ENCODE assay signal across 1 cellular context in the genomic region with DNA sequence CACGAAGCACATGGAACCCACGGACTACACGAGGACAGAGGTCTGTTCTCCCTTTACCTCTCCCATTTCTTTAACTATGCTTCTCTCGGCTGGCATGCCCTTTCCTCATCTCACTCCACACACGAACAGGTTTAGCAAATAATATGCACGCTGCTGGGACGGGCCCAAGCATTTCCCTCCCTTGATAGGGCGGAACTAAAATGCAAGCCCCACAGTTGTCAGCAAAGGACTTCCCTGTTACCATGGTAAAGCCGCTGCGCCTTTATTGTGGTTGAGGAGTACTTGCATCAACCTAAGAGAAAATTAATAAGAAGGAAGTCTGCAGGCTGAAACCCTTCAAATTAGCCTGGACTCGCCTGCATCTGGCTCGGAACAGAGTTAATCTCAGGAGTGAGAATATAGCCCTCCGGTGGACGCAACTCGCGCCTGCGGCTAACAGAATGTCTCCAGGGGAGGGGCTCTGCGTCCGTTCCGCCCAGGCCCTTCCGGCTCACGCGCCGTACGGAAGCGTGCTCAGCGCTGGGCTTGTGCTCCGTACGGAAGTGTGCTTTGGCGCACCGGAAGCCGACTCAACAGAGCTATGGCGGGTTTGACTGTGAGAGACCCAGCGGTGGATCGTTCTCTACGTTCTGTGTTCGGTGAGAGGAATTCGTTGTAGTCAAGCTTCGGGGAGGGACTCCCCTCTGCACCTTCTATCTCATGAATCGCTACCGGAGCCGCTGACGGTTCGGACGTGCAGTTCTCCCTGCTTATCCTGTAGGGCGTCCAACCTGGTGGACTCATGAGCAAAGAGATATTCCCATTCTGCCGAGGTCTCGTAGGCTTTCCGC.
TF ChIP-seq lines count a peak whose summit lies in the region.

A gene with protein sequence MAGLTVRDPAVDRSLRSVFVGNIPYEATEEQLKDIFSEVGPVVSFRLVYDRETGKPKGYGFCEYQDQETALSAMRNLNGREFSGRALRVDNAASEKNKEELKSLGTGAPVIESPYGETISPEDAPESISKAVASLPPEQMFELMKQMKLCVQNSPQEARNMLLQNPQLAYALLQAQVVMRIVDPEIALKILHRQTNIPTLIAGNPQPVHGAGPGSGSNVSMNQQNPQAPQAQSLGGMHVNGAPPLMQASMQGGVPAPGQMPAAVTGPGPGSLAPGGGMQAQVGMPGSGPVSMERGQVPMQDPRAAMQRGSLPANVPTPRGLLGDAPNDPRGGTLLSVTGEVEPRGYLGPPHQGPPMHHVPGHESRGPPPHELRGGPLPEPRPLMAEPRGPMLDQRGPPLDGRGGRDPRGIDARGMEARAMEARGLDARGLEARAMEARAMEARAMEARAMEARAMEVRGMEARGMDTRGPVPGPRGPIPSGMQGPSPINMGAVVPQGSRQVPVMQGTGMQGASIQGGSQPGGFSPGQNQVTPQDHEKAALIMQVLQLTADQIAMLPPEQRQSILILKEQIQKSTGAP (plus strand): TSS at position 555 of the 830 bp plus-strand sequence. CDS start 26 bp downstream, at position 581.

TF ChIP-seq in HepG2, 621 proteins besides CTCF, POLR2A, EP300 and RAD21 (continued from another document and continues in another):
- TF ChIP-seq SOX6 (IDR thresholded peaks at IDR 0.05): no peak
- no peak for TF ChIP-seq SOX6 (CRISPR knock-in tag; IDR thresholded peaks at IDR 0.05)
- TF ChIP-seq, protein P1, sequence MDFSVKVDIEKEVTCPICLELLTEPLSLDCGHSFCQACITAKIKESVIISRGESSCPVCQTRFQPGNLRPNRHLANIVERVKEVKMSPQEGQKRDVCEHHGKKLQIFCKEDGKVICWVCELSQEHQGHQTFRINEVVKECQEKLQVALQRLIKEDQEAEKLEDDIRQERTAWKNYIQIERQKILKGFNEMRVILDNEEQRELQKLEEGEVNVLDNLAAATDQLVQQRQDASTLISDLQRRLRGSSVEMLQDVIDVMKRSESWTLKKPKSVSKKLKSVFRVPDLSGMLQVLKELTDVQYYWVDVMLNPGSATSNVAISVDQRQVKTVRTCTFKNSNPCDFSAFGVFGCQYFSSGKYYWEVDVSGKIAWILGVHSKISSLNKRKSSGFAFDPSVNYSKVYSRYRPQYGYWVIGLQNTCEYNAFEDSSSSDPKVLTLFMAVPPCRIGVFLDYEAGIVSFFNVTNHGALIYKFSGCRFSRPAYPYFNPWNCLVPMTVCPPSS (IDR thresholded peaks at IDR 0.05): no peak
- TF ChIP-seq KDM5B (CRISPR knock-in tag; IDR thresholded peaks at IDR 0.05; ENCODE audit: borderline replicate concordance): no peak
- no peak for TF ChIP-seq ZIK1 (CRISPR knock-in tag; IDR thresholded peaks at IDR 0.05; ENCODE audit: borderline replicate concordance, low read depth)
- no peak for TF ChIP-seq AKAP8 (CRISPR knock-in tag; IDR thresholded peaks at IDR 0.05)
- no peak for TF ChIP-seq ZC3H13 (CRISPR knock-in tag; IDR thresholded peaks at IDR 0.05)
- TF ChIP-seq TOPORS (CRISPR knock-in tag; IDR thresholded peaks at IDR 0.05): no peak
- TF ChIP-seq, protein P2, sequence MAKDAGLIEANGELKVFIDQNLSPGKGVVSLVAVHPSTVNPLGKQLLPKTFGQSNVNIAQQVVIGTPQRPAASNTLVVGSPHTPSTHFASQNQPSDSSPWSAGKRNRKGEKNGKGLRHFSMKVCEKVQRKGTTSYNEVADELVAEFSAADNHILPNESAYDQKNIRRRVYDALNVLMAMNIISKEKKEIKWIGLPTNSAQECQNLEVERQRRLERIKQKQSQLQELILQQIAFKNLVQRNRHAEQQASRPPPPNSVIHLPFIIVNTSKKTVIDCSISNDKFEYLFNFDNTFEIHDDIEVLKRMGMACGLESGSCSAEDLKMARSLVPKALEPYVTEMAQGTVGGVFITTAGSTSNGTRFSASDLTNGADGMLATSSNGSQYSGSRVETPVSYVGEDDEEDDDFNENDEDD (CRISPR knock-in tag; IDR thresholded peaks at IDR 0.05; ENCODE audit: borderline replicate concordance): peak; percentile 38; the same call in 1 of the 2 replicates
- no peak for TF ChIP-seq SMARCE1 (IDR thresholded peaks at IDR 0.05; ENCODE audit: borderline replicate concordance)
- TF ChIP-seq ZSCAN9 (CRISPR knock-in tag; IDR thresholded peaks at IDR 0.05; ENCODE audit: borderline replicate concordance): no peak
- 0 out of 2 replicates have a peak, but pooled peaks have one; percentile 13 for TF ChIP-seq HNF4A (CRISPR knock-in tag; IDR thresholded peaks at IDR 0.05)
- TF ChIP-seq ZNF3 (CRISPR knock-in tag; IDR thresholded peaks at IDR 0.05): no peak
- TF ChIP-seq LCORL (IDR thresholded peaks at IDR 0.05): no peak
- TF ChIP-seq LCORL (CRISPR knock-in tag; IDR thresholded peaks at IDR 0.05): peak; percentile 58; the same call in 1 of the 2 replicates
- TF ChIP-seq, protein P3, sequence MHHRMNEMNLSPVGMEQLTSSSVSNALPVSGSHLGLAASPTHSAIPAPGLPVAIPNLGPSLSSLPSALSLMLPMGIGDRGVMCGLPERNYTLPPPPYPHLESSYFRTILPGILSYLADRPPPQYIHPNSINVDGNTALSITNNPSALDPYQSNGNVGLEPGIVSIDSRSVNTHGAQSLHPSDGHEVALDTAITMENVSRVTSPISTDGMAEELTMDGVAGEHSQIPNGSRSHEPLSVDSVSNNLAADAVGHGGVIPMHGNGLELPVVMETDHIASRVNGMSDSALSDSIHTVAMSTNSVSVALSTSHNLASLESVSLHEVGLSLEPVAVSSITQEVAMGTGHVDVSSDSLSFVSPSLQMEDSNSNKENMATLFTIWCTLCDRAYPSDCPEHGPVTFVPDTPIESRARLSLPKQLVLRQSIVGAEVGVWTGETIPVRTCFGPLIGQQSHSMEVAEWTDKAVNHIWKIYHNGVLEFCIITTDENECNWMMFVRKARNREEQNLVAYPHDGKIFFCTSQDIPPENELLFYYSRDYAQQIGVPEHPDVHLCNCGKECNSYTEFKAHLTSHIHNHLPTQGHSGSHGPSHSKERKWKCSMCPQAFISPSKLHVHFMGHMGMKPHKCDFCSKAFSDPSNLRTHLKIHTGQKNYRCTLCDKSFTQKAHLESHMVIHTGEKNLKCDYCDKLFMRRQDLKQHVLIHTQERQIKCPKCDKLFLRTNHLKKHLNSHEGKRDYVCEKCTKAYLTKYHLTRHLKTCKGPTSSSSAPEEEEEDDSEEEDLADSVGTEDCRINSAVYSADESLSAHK (CRISPR knock-in tag; IDR thresholded peaks at IDR 0.05; ENCODE audit: borderline replicate concordance): no peak
- TF ChIP-seq MAZ (IDR thresholded peaks at IDR 0.05; ENCODE audit: borderline replicate concordance, low read depth, low read length): no peak
- no peak for TF ChIP-seq MAZ (CRISPR knock-in tag; IDR thresholded peaks at IDR 0.05; ENCODE audit: low read depth)
- TF ChIP-seq CENPT (CRISPR knock-in tag; IDR thresholded peaks at IDR 0.05; ENCODE audit: low read depth): no peak
- TF ChIP-seq, protein P4, sequence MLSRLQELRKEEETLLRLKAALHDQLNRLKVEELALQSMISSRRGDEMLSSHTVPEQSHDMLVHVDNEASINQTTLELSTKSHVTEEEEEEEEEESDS (CRISPR knock-in tag; IDR thresholded peaks at IDR 0.05; ENCODE audit: borderline replicate concordance): no peak
- TF ChIP-seq, protein P5, sequence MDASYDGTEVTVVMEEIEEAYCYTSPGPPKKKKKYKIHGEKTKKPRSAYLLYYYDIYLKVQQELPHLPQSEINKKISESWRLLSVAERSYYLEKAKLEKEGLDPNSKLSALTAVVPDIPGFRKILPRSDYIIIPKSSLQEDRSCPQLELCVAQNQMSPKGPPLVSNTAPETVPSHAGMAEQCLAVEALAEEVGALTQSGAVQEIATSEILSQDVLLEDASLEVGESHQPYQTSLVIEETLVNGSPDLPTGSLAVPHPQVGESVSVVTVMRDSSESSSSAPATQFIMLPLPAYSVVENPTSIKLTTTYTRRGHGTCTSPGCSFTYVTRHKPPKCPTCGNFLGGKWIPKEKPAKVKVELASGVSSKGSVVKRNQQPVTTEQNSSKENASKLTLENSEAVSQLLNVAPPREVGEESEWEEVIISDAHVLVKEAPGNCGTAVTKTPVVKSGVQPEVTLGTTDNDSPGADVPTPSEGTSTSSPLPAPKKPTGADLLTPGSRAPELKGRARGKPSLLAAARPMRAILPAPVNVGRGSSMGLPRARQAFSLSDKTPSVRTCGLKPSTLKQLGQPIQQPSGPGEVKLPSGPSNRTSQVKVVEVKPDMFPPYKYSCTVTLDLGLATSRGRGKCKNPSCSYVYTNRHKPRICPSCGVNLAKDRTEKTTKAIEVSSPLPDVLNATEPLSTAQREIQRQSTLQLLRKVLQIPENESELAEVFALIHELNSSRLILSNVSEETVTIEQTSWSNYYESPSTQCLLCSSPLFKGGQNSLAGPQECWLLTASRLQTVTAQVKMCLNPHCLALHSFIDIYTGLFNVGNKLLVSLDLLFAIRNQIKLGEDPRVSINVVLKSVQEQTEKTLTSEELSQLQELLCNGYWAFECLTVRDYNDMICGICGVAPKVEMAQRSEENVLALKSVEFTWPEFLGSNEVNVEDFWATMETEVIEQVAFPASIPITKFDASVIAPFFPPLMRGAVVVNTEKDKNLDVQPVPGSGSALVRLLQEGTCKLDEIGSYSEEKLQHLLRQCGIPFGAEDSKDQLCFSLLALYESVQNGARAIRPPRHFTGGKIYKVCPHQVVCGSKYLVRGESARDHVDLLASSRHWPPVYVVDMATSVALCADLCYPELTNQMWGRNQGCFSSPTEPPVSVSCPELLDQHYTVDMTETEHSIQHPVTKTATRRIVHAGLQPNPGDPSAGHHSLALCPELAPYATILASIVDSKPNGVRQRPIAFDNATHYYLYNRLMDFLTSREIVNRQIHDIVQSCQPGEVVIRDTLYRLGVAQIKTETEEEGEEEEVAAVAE (CRISPR knock-in tag; IDR thresholded peaks at IDR 0.05; ENCODE audit: borderline replicate concordance): no peak
- TF ChIP-seq SP5 (CRISPR knock-in tag; IDR thresholded peaks at IDR 0.05; ENCODE audit: borderline replicate concordance, low read depth): no peak
- TF ChIP-seq HNRNPL (IDR thresholded peaks at IDR 0.05; ENCODE audit: low read depth, low read length): no peak
- no peak for TF ChIP-seq SETDB1 (CRISPR knock-in tag; IDR thresholded peaks at IDR 0.05; ENCODE audit: borderline replicate concordance)
- TF ChIP-seq, protein P6, sequence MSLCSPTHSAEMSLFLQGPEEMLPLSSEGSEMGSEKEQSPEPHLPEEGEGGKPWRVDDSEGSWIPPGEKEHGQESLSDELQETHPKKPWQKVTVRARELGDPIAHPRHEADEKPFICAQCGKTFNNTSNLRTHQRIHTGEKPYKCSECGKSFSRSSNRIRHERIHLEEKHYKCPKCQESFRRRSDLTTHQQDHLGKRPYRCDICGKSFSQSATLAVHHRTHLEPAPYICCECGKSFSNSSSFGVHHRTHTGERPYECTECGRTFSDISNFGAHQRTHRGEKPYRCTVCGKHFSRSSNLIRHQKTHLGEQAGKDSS (CRISPR knock-in tag; IDR thresholded peaks at IDR 0.05; ENCODE audit: borderline replicate concordance, low read depth): no peak
- no peak for TF ChIP-seq SMAD3 (CRISPR knock-in tag; IDR thresholded peaks at IDR 0.05)
- no peak for TF ChIP-seq ZNF652 (CRISPR knock-in tag; IDR thresholded peaks at IDR 0.05; ENCODE audit: borderline replicate concordance, low read depth)
- no peak for TF ChIP-seq ATAD3A (CRISPR knock-in tag; IDR thresholded peaks at IDR 0.05)
- no peak for TF ChIP-seq KLF6 (CRISPR knock-in tag; IDR thresholded peaks at IDR 0.05)
- TF ChIP-seq XBP1 (CRISPR knock-in tag; IDR thresholded peaks at IDR 0.05): no peak
- 0 out of 2 replicates have a peak, but pooled peaks have one; percentile 64 for TF ChIP-seq YEATS2 (CRISPR knock-in tag; IDR thresholded peaks at IDR 0.05; ENCODE audit: borderline replicate concordance)
- no peak for TF ChIP-seq PHF5A (CRISPR knock-in tag; IDR thresholded peaks at IDR 0.05; ENCODE audit: low read depth, unreplicated experiment)
- TF ChIP-seq ZNF205 (CRISPR knock-in tag; IDR thresholded peaks at IDR 0.05): no peak
- no peak for TF ChIP-seq MXD4 (CRISPR knock-in tag; IDR thresholded peaks at IDR 0.05)
- TF ChIP-seq RBAK (CRISPR knock-in tag; IDR thresholded peaks at IDR 0.05): no peak
- no peak for TF ChIP-seq REL (CRISPR knock-in tag; conservative IDR thresholded peaks at IDR 0.05)
- TF ChIP-seq ETV5 (CRISPR knock-in tag; IDR thresholded peaks at IDR 0.05; ENCODE audit: borderline replicate concordance): peak; percentile 86
- TF ChIP-seq TAF1 (CRISPR knock-in tag; IDR thresholded peaks at IDR 0.05): peak; percentile 80; the same call in 1 of the 2 replicates
- TF ChIP-seq, protein P7, sequence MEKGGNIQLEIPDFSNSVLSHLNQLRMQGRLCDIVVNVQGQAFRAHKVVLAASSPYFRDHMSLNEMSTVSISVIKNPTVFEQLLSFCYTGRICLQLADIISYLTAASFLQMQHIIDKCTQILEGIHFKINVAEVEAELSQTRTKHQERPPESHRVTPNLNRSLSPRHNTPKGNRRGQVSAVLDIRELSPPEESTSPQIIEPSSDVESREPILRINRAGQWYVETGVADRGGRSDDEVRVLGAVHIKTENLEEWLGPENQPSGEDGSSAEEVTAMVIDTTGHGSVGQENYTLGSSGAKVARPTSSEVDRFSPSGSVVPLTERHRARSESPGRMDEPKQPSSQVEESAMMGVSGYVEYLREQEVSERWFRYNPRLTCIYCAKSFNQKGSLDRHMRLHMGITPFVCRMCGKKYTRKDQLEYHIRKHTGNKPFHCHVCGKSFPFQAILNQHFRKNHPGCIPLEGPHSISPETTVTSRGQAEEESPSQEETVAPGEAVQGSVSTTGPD (CRISPR knock-in tag; IDR thresholded peaks at IDR 0.05): no peak
- TF ChIP-seq ZNF781 (CRISPR knock-in tag; IDR thresholded peaks at IDR 0.05; ENCODE audit: borderline replicate concordance, not compliant biosample characterization): no peak
- TF ChIP-seq, protein P8, sequence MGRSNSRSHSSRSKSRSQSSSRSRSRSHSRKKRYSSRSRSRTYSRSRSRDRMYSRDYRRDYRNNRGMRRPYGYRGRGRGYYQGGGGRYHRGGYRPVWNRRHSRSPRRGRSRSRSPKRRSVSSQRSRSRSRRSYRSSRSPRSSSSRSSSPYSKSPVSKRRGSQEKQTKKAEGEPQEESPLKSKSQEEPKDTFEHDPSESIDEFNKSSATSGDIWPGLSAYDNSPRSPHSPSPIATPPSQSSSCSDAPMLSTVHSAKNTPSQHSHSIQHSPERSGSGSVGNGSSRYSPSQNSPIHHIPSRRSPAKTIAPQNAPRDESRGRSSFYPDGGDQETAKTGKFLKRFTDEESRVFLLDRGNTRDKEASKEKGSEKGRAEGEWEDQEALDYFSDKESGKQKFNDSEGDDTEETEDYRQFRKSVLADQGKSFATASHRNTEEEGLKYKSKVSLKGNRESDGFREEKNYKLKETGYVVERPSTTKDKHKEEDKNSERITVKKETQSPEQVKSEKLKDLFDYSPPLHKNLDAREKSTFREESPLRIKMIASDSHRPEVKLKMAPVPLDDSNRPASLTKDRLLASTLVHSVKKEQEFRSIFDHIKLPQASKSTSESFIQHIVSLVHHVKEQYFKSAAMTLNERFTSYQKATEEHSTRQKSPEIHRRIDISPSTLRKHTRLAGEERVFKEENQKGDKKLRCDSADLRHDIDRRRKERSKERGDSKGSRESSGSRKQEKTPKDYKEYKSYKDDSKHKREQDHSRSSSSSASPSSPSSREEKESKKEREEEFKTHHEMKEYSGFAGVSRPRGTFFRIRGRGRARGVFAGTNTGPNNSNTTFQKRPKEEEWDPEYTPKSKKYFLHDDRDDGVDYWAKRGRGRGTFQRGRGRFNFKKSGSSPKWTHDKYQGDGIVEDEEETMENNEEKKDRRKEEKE (IDR thresholded peaks at IDR 0.05): no peak
- no peak for TF ChIP-seq TEAD3 (CRISPR knock-in tag; optimal IDR thresholded peaks at IDR 0.05; ENCODE audit: borderline replicate concordance)
- no peak for TF ChIP-seq SATB2 (CRISPR knock-in tag; IDR thresholded peaks at IDR 0.05)
- no peak for TF ChIP-seq ZNF124 (CRISPR knock-in tag; IDR thresholded peaks at IDR 0.05)
- no peak for TF ChIP-seq TCF12 (IDR thresholded peaks at IDR 0.05)
- no peak for TF ChIP-seq TCF12 (CRISPR knock-in tag; IDR thresholded peaks at IDR 0.05)
- no peak for TF ChIP-seq KAT2B (IDR thresholded peaks at IDR 0.05; ENCODE audit: borderline replicate concordance, low read depth, low read length)
- no peak for TF ChIP-seq ARNT2 (CRISPR knock-in tag; IDR thresholded peaks at IDR 0.05; ENCODE audit: low read depth)
- TF ChIP-seq ZNF34 (CRISPR knock-in tag; IDR thresholded peaks at IDR 0.05; ENCODE audit: borderline replicate concordance): no peak
